10 cellular contexts compared by ENCODE assay signal in the genomic region with DNA sequence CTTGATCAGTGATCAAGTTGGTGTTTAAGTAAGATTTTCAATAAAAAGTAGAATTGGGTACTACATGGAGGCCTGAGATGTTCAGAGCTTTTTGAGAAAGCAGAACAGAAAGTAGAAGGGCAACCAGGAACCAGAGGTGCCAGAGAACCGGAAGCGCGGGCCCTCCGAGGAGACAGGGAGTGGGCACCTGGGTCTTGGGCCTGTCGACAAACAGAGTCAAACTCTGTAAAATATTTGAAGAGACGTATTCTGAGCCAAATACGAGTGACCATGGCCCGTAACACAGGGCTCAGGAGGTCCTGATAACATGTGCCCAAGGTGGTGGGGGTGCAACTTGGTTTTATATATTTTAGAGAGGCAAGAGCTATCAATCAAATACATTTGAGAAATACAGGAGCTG. TPM values are rescaled to one million over a fixed set of nuclear protein-coding genes. Genes with fewer than 3 reads are reported as not detected.
A peak's percentile ranks its signal among the peaks of the same experiment; 100 is the strongest.
DNase-seq lines count a peak whose midpoint lies in the region; ATAC-seq and TF ChIP-seq lines count a peak whose summit lies in the region.
"Not testable (repeated sequence)": the region's sequence is repeated elsewhere in the genome, so short reads cannot be mapped to it uniquely, and the experiment has no call there.
"Had no signal": no experiment of that assay in that cellular context is flagged by ENCODE, and none has a peak within 500 bp of the region (broad histone marks: within the 10 kb centered on the region; RNA-seq: fewer than 3 reads in every experiment).

No MANE protein-coding gene starts in this region.

- H2AFZ ChIP-seq in PC-9, result not testable (repeated sequence)

- CTCF ChIA-PET in PC-9 (lab: Charles Lee), result interaction anchor here (0.6 kb wide), 1 partner anchor 15 kb away, joined by 3 read pairs; no protein-coding TSS in a partner anchor

- not testable (repeated sequence) for BruUV-seq in PC-9 (replicated peaks; lab: Mats Ljungman, UMichigan)

- not testable (repeated sequence) for H3K36me3 Mint-ChIP-seq in CD14-positive monocyte; activated naive CD8-positive, alpha-beta T cell treated with anti-CD3 and anti-CD28 coated beads for 36 hours; stimulated activated naive B cell treated with anti-CD40 and anti-IgM and Interleukin-4, amounts not matched to agents 10 μg/mL and 1 μg/mL and 100 μg/mL, for 72 hours

- ATAC-seq in GM18909 (IDR thresholded peaks at IDR 0.05; ENCODE audit: poor library complexity, unreplicated experiment) (peak; percentile 66), HG02981 (IDR thresholded peaks at IDR 0.05; ENCODE audit: unreplicated experiment) (peak; percentile 48), left lung (peak; percentile 25)
- ATAC-seq in stimulated activated naive B cell treated with anti-CD40 and anti-IgM and Interleukin-4, amounts not matched to agents 10 μg/mL and 1 μg/mL and 100 μg/mL, for 72 hours (replicated peaks), result peak; percentile 64 to 72

- H3K9me3 Mint-ChIP-seq in CD14-positive monocyte; activated naive CD8-positive, alpha-beta T cell treated with anti-CD3 and anti-CD28 coated beads for 36 hours; stimulated activated naive B cell treated with anti-CD40 and anti-IgM and Interleukin-4, amounts not matched to agents 10 μg/mL and 1 μg/mL and 100 μg/mL, for 72 hours: not testable (repeated sequence)

- DNase-seq in CD14-positive monocyte (ENCODE audit: low spot score); PC-9; activated naive CD8-positive, alpha-beta T cell treated with anti-CD3 and anti-CD28 coated beads for 36 hours; left lung: not testable (repeated sequence)
- DNase-seq in MV-4-11 (lab: John Stamatoyannopoulos, UW), result peak; percentile 57
- DNase-seq in stimulated activated naive B cell treated with anti-CD40 and anti-IgM and Interleukin-4, amounts not matched to agents 10 μg/mL and 1 μg/mL and 100 μg/mL, for 72 hours, result peak; percentile 48

- H3K79me2 ChIP-seq in PC-9 (ENCODE audit: low read depth), result not testable (repeated sequence)

- not testable (repeated sequence) for H3K36me3 ChIP-seq in PC-9 (ENCODE audit: low read depth); left lung

- TF ChIP-seq CTCF in CD14-positive monocyte (IDR thresholded peaks at IDR 0.05); PC-9 (conservative IDR thresholded peaks at IDR 0.05); left lung (IDR thresholded peaks at IDR 0.05): not testable (repeated sequence)

- H3K4me1 ChIP-seq in PC-9 (replicated peaks; ENCODE audit: insufficient read depth), result peaks cover 68% of the 10 kb centered on the region
- H3K4me1 ChIP-seq in left lung, result not testable (repeated sequence)

- not testable (repeated sequence) for H3K4me3 ChIP-seq in PC-9, left lung

- POLR2A ChIA-PET in PC-9 (lab: Charles Lee; ENCODE audit: unreplicated experiment), result not testable (repeated sequence)

- intact Hi-C loops in CD14-positive monocyte (cut with micrococcal nuclease); PC-9 (cut with micrococcal nuclease; ENCODE audit: unreplicated experiment); left lung (cut with DNase I): not testable (repeated sequence)

- not testable (repeated sequence) for H3K4me1 Mint-ChIP-seq in CD14-positive monocyte; stimulated activated naive B cell treated with anti-CD40 and anti-IgM and Interleukin-4, amounts not matched to agents 10 μg/mL and 1 μg/mL and 100 μg/mL, for 72 hours
- peaks cover 14% of the 10 kb centered on the region for H3K4me1 Mint-ChIP-seq in activated naive CD8-positive, alpha-beta T cell treated with anti-CD3 and anti-CD28 coated beads for 36 hours

- not testable (repeated sequence) for H3K4me2 ChIP-seq in PC-9

- H3K9me3 ChIP-seq in PC-9 (ENCODE audit: insufficient read depth, low read depth); left lung: not testable (repeated sequence)

- peaks cover 51% of the 10 kb centered on the region for H3F3A ChIP-seq in PC-9 (ENCODE audit: insufficient read depth, low read depth)

- not testable (repeated sequence) for H4K20me1 ChIP-seq in PC-9 (ENCODE audit: insufficient read depth)

- H3K27me3 ChIP-seq in PC-9 (ENCODE audit: insufficient read depth, low read depth); left lung: not testable (repeated sequence)

- H3K27me3 Mint-ChIP-seq in CD14-positive monocyte (ENCODE audit: low read depth in 3 of 3); activated naive CD8-positive, alpha-beta T cell treated with anti-CD3 and anti-CD28 coated beads for 36 hours; stimulated activated naive B cell treated with anti-CD40 and anti-IgM and Interleukin-4, amounts not matched to agents 10 μg/mL and 1 μg/mL and 100 μg/mL, for 72 hours: not testable (repeated sequence)

- not testable (repeated sequence) for H3K9me2 ChIP-seq in PC-9 (ENCODE audit: insufficient read depth)

- H3K4me3 Mint-ChIP-seq in CD14-positive monocyte, result peak overlapping the region in 1 of 2 donors; percentile 54
- not testable (repeated sequence) for H3K4me3 Mint-ChIP-seq in activated naive CD8-positive, alpha-beta T cell treated with anti-CD3 and anti-CD28 coated beads for 36 hours
- H3K4me3 Mint-ChIP-seq in stimulated activated naive B cell treated with anti-CD40 and anti-IgM and Interleukin-4, amounts not matched to agents 10 μg/mL and 1 μg/mL and 100 μg/mL, for 72 hours, result peak overlapping the region; percentile 59

- H3K27ac ChIP-seq in PC-9, result peak overlapping the region; percentile 99
- not testable (repeated sequence) for H3K27ac ChIP-seq in left lung

- peak overlapping the region in 6 of 7 donors; percentile 68 to 88 (median 84) for H3K27ac Mint-ChIP-seq in CD14-positive monocyte
- H3K27ac Mint-ChIP-seq in activated naive CD8-positive, alpha-beta T cell treated with anti-CD3 and anti-CD28 coated beads for 36 hours, result peak overlapping the region; percentile 71
- not testable (repeated sequence) for H3K27ac Mint-ChIP-seq in stimulated activated naive B cell treated with anti-CD40 and anti-IgM and Interleukin-4, amounts not matched to agents 10 μg/mL and 1 μg/mL and 100 μg/mL, for 72 hours

RNA-seq across cellular contexts. Expression of gene APOBEC3G, which starts 13.2 kb away (rescaled TPM):
- polyA plus RNA-seq in CD14-positive monocyte, result 10 to 100 TPM; 64.5 to 73.6 TPM
- total RNA-seq in PC-9 (2021) (9.5 and 14.0 TPM in 2 replicates), left lung (10 to 100 TPM in 1 of 2 donors, 1 to 10 TPM in 1; 8.2 to 15.7 TPM)
- total RNA-seq in activated naive CD8-positive, alpha-beta T cell treated with anti-CD3 and anti-CD28 coated beads for 36 hours, result 10 to 100 TPM; 44.2 to 44.3 TPM
- total RNA-seq: HT-29 had no signal

RNA-seq across cellular contexts. Expression of gene APOBEC3F, which starts 23.2 kb away (rescaled TPM):
- polyA plus RNA-seq in CD14-positive monocyte, result 1 to 10 TPM; 4.4 to 8.0 TPM
- total RNA-seq in PC-9 (2021) (28.3 and 29.6 TPM in 2 replicates), left lung (10 to 100 TPM; 11.2 to 12.4 TPM)
- 10 to 100 TPM; 19.4 to 20.4 TPM for total RNA-seq in activated naive CD8-positive, alpha-beta T cell treated with anti-CD3 and anti-CD28 coated beads for 36 hours

RNA-seq across cellular contexts. Expression of gene APOBEC3H, which starts 33.1 kb away (rescaled TPM):
- polyA plus RNA-seq in CD14-positive monocyte, result not detected
- total RNA-seq in PC-9 (2021), result 1.5 and 2.5 TPM in 2 replicates
- 1 to 10 TPM; 4.3 to 5.3 TPM for total RNA-seq in activated naive CD8-positive, alpha-beta T cell treated with anti-CD3 and anti-CD28 coated beads for 36 hours
- 1 to 10 TPM in 1 of 2 donors, under 1 TPM in 1; 0.94 to 1.3 TPM for total RNA-seq in left lung
- total RNA-seq: Daoy, HT-29 had no signal

RNA-seq across cellular contexts. Expression of gene APOBEC3D, which starts 43.0 kb away (rescaled TPM):
- 1 to 10 TPM; 1.7 to 2.0 TPM for polyA plus RNA-seq in CD14-positive monocyte
- 23.7 and 33.6 TPM in 2 replicates for total RNA-seq in PC-9 (2021)
- total RNA-seq in activated naive CD8-positive, alpha-beta T cell treated with anti-CD3 and anti-CD28 coated beads for 36 hours, result 10 to 100 TPM; 23.1 to 24.1 TPM
- 1 to 10 TPM; 3.7 to 5.5 TPM for total RNA-seq in left lung
- total RNA-seq: HT-29 had no signal

RNA-seq across cellular contexts. Expression of gene APOBEC3C, which starts 49.8 kb away (rescaled TPM):
- 10 to 100 TPM; 69.4 to 86.3 TPM for polyA plus RNA-seq in CD14-positive monocyte
- total RNA-seq in PC-9 (2021), result 64.6 and 66.5 TPM in 2 replicates
- total RNA-seq in activated naive CD8-positive, alpha-beta T cell treated with anti-CD3 and anti-CD28 coated beads for 36 hours, result 10 to 100 TPM; 61.6 to 63.1 TPM
- total RNA-seq in left lung, result 10 to 100 TPM; 25.7 to 36.1 TPM
